1 cellular context compared by ENCODE assay signal in the genomic region with DNA sequence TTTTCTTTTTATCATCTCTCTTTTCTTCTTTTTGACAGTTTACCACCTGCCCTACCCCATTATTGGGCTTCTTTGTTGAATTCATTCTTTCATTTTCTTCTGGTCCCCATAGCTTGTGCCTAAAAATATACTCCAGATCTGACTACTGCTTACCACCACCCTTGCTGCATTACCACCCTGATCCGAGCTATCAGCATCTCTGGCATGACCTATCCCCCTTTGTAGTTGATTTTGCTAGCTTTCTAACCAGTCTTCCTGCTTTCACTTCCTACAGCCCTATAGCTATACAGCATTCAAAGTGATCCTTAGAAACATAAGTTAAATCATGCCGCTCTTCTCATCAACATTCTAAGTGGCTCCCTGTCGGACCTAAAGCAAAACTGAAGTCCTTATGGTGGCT.
TF ChIP-seq lines count a peak whose summit lies in the region.

No MANE protein-coding gene starts in this region.

TF ChIP-seq in GM12878, 131 proteins besides CTCF, POLR2A, EP300 and RAD21:
- no peak for TF ChIP-seq MEF2A (IDR thresholded peaks at IDR 0.05; ENCODE audit: insufficient read depth, low read depth, low read length)
- TF ChIP-seq JUNB (IDR thresholded peaks at IDR 0.05): peak; percentile 43; the same call in 1 of the 2 replicates
